In the genomic region with DNA sequence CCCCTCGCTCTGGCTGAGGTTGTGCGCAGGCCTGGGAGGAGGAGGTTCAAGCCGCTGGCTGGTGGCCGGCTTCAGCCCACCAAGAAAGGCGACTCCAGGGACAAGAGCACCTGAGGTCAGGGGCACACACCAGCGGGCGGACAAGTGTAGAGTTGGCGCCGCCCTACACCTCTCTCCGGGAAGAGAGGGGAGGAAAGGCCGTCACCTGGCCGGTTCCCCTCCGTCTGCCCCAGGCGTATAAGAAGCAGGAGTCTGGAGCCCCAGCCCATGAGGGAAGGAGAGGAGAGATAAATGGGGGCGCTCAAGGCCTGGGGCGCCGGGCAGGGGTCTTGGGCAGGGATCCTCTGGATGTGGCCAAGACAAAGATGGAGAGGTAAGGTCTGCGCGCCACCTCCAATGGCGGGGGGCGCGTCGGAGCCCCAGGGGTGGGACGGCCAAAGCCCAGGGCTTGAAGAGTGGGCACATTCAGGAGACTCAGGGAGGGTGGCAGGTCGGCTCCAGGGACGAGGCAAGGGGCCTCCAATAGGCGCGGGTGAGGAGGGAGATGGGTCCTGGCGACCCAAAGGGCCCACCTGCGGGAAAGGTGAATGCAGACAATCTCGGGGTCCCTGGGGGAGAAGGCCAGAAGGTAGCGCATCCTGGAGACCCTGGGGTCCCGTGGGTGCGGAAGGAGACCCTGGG, we compare ENCODE assay signal across 1 cellular context.
TF ChIP-seq lines count a peak whose summit lies in the region.

No MANE protein-coding gene starts in this region.

TF ChIP-seq in SK-N-SH, 30 proteins besides CTCF, POLR2A, EP300 and RAD21 (continued from another document):
- TF ChIP-seq ZBTB33 (IDR thresholded peaks at IDR 0.05; ENCODE audit: borderline replicate concordance, low read depth): no peak
- no peak for TF ChIP-seq NRF1 (IDR thresholded peaks at IDR 0.05; ENCODE audit: low read depth, low read length)
- TF ChIP-seq, protein P1, sequence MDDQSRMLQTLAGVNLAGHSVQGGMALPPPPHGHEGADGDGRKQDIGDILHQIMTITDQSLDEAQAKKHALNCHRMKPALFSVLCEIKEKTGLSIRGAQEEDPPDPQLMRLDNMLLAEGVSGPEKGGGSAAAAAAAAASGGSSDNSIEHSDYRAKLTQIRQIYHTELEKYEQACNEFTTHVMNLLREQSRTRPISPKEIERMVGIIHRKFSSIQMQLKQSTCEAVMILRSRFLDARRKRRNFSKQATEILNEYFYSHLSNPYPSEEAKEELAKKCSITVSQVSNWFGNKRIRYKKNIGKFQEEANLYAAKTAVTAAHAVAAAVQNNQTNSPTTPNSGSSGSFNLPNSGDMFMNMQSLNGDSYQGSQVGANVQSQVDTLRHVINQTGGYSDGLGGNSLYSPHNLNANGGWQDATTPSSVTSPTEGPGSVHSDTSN (IDR thresholded peaks at IDR 0.05): no peak
